ENCODE assay signal across 1 cellular context in the genomic region with DNA sequence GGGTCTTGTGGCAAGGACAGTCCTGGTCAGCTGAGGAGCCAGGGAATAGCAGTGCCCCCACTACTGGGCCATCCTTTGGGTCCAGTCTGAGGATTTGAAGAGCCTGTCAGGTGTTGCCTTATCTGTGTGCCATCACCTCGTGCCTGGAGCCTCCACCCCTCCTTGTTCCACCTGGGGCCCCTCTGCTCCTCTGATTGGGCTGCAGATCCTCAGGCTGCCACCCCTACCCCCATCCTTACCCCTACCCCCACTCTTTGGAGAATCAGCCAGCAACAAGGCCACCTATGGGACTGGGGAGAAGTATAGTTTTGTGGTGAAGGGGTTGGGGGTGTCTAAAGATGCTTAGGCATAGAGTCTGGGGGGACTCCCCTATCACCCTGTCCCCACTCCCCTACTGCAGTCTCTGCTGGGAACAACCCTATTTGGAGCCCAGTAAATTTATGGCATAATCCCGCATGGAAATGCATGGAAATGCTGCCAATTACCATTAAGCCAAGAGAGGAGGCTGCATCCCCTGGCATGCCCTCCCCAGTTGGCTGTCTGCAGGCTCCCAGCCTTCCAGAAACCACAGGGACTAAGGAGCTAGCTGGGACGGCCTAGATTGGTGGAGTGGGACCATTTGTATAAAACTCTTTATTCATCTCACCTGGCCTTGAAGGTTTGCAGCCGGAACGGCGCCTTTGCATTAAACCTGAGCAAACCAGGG.
TF ChIP-seq lines count a peak whose summit lies in the region.

No MANE protein-coding gene starts in this region.

TF ChIP-seq in GM23338, 12 proteins besides CTCF, POLR2A, EP300 and RAD21:
- TF ChIP-seq ZNF462 (CRISPR knock-in tag; IDR thresholded peaks at IDR 0.05) (no peak), STAT1 (IDR thresholded peaks at IDR 0.05; ENCODE audit: unreplicated experiment) (no peak), NANOG (IDR thresholded peaks at IDR 0.05; ENCODE audit: borderline replicate concordance) (no peak), ZNF331 (CRISPR knock-in tag; IDR thresholded peaks at IDR 0.05; ENCODE audit: low read depth) (no peak), EZH2 (IDR thresholded peaks at IDR 0.05; ENCODE audit: low read depth, unreplicated experiment) (no peak), ETS1 (IDR thresholded peaks at IDR 0.05) (no peak), ZNF114 (CRISPR knock-in tag; IDR thresholded peaks at IDR 0.05) (no peak), EZH2phosphoT487 (IDR thresholded peaks at IDR 0.05; ENCODE audit: unreplicated experiment) (no peak), JUNB (IDR thresholded peaks at IDR 0.05; ENCODE audit: unreplicated experiment) (no peak)
- TF ChIP-seq, protein P1, sequence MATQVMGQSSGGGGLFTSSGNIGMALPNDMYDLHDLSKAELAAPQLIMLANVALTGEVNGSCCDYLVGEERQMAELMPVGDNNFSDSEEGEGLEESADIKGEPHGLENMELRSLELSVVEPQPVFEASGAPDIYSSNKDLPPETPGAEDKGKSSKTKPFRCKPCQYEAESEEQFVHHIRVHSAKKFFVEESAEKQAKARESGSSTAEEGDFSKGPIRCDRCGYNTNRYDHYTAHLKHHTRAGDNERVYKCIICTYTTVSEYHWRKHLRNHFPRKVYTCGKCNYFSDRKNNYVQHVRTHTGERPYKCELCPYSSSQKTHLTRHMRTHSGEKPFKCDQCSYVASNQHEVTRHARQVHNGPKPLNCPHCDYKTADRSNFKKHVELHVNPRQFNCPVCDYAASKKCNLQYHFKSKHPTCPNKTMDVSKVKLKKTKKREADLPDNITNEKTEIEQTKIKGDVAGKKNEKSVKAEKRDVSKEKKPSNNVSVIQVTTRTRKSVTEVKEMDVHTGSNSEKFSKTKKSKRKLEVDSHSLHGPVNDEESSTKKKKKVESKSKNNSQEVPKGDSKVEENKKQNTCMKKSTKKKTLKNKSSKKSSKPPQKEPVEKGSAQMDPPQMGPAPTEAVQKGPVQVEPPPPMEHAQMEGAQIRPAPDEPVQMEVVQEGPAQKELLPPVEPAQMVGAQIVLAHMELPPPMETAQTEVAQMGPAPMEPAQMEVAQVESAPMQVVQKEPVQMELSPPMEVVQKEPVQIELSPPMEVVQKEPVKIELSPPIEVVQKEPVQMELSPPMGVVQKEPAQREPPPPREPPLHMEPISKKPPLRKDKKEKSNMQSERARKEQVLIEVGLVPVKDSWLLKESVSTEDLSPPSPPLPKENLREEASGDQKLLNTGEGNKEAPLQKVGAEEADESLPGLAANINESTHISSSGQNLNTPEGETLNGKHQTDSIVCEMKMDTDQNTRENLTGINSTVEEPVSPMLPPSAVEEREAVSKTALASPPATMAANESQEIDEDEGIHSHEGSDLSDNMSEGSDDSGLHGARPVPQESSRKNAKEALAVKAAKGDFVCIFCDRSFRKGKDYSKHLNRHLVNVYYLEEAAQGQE (IDR thresholded peaks at IDR 0.05; ENCODE audit: unreplicated experiment): no peak
